In the genomic region with DNA sequence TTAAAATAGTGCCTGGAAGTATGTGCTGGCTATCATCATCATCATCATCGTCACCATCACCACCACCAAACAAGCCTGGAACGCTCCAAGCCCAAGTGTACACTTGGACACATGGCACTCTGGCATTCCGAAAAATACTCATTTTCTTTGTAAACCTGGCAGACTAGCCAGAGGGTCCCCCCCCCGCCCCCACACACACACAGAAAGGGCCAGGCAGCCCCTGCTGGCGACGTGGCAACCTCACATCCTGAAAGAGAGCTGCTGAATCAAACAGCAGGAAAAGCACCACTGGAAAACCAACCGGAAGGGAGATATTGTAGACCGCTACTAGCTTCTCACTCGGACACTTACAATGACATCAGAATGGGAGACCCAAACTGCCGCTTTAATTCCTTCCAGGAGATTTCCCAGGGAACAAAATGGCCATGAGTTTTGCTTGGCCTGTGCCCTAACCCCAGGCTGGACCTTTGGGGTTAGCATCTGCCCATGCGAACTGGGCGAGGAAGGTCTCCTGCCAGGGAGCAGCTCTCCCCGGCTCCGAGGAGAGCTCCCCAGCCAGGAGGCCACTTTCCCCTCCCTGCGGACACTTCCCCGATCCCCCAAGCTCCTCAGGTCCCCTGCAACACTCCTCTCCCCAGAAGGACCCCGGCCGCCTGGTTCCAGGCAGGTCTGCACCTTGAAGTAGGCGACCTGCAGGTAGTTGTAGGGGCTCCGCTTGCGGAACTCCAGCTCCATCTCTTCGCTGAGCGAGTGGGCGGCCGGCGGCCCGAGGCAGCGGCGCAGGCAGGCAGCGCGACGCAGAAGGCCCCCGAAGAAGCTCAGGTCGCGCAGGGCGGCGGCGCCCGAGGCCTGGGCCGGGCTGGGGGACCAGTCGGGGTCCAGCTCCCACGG, we compare ENCODE assay signal across 1 cellular context.
TF ChIP-seq lines count a peak whose summit lies in the region.

No MANE protein-coding gene starts in this region.

TF ChIP-seq in K562, 482 proteins besides CTCF, POLR2A, EP300 and RAD21 (continued from another document and continues in another):
- TF ChIP-seq, protein P1, sequence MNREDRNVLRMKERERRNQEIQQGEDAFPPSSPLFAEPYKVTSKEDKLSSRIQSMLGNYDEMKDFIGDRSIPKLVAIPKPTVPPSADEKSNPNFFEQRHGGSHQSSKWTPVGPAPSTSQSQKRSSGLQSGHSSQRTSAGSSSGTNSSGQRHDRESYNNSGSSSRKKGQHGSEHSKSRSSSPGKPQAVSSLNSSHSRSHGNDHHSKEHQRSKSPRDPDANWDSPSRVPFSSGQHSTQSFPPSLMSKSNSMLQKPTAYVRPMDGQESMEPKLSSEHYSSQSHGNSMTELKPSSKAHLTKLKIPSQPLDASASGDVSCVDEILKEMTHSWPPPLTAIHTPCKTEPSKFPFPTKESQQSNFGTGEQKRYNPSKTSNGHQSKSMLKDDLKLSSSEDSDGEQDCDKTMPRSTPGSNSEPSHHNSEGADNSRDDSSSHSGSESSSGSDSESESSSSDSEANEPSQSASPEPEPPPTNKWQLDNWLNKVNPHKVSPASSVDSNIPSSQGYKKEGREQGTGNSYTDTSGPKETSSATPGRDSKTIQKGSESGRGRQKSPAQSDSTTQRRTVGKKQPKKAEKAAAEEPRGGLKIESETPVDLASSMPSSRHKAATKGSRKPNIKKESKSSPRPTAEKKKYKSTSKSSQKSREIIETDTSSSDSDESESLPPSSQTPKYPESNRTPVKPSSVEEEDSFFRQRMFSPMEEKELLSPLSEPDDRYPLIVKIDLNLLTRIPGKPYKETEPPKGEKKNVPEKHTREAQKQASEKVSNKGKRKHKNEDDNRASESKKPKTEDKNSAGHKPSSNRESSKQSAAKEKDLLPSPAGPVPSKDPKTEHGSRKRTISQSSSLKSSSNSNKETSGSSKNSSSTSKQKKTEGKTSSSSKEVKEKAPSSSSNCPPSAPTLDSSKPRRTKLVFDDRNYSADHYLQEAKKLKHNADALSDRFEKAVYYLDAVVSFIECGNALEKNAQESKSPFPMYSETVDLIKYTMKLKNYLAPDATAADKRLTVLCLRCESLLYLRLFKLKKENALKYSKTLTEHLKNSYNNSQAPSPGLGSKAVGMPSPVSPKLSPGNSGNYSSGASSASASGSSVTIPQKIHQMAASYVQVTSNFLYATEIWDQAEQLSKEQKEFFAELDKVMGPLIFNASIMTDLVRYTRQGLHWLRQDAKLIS (CRISPR knock-in tag; IDR thresholded peaks at IDR 0.05), result no peak
- TF ChIP-seq, protein P2, sequence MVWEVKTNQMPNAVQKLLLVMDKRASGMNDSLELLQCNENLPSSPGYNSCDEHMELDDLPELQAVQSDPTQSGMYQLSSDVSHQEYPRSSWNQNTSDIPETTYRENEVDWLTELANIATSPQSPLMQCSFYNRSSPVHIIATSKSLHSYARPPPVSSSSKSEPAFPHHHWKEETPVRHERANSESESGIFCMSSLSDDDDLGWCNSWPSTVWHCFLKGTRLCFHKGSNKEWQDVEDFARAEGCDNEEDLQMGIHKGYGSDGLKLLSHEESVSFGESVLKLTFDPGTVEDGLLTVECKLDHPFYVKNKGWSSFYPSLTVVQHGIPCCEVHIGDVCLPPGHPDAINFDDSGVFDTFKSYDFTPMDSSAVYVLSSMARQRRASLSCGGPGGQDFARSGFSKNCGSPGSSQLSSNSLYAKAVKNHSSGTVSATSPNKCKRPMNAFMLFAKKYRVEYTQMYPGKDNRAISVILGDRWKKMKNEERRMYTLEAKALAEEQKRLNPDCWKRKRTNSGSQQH (CRISPR knock-in tag; IDR thresholded peaks at IDR 0.05), result no peak
- TF ChIP-seq, protein P3, sequence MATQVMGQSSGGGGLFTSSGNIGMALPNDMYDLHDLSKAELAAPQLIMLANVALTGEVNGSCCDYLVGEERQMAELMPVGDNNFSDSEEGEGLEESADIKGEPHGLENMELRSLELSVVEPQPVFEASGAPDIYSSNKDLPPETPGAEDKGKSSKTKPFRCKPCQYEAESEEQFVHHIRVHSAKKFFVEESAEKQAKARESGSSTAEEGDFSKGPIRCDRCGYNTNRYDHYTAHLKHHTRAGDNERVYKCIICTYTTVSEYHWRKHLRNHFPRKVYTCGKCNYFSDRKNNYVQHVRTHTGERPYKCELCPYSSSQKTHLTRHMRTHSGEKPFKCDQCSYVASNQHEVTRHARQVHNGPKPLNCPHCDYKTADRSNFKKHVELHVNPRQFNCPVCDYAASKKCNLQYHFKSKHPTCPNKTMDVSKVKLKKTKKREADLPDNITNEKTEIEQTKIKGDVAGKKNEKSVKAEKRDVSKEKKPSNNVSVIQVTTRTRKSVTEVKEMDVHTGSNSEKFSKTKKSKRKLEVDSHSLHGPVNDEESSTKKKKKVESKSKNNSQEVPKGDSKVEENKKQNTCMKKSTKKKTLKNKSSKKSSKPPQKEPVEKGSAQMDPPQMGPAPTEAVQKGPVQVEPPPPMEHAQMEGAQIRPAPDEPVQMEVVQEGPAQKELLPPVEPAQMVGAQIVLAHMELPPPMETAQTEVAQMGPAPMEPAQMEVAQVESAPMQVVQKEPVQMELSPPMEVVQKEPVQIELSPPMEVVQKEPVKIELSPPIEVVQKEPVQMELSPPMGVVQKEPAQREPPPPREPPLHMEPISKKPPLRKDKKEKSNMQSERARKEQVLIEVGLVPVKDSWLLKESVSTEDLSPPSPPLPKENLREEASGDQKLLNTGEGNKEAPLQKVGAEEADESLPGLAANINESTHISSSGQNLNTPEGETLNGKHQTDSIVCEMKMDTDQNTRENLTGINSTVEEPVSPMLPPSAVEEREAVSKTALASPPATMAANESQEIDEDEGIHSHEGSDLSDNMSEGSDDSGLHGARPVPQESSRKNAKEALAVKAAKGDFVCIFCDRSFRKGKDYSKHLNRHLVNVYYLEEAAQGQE (CRISPR knock-in tag; IDR thresholded peaks at IDR 0.05; ENCODE audit: low read depth), result no peak
- TF ChIP-seq CHD1 (IDR thresholded peaks at IDR 0.05; ENCODE audit: low read length) (peak; percentile 67), TEAD1 (CRISPR knock-in tag; IDR thresholded peaks at IDR 0.05) (no peak), EHMT2 (IDR thresholded peaks at IDR 0.05) (no peak), STAT5B (CRISPR knock-in tag; IDR thresholded peaks at IDR 0.05) (no peak), EZH2 (IDR thresholded peaks at IDR 0.05; ENCODE audit: borderline replicate concordance, low read depth, low read length) (no peak), FOXP1 (CRISPR knock-in tag; IDR thresholded peaks at IDR 0.05) (no peak), KDM1A (IDR thresholded peaks at IDR 0.05) (0 out of 4 replicates have a peak, but pooled peaks of 1 of the 2 experiments have one; percentile 16), GABPA (tag; conservative IDR thresholded peaks at IDR 0.05; ENCODE audit: low read depth) (peak; percentile 61), MTF1 (CRISPR knock-in tag; IDR thresholded peaks at IDR 0.05; ENCODE audit: borderline replicate concordance) (no peak), NR3C1 (CRISPR knock-in tag; IDR thresholded peaks at IDR 0.05) (peak; percentile 86), BRCA1 (IDR thresholded peaks at IDR 0.05) (no peak), BRCA1 (CRISPR knock-in tag; IDR thresholded peaks at IDR 0.05) (no peak)
- TF ChIP-seq, protein P4, sequence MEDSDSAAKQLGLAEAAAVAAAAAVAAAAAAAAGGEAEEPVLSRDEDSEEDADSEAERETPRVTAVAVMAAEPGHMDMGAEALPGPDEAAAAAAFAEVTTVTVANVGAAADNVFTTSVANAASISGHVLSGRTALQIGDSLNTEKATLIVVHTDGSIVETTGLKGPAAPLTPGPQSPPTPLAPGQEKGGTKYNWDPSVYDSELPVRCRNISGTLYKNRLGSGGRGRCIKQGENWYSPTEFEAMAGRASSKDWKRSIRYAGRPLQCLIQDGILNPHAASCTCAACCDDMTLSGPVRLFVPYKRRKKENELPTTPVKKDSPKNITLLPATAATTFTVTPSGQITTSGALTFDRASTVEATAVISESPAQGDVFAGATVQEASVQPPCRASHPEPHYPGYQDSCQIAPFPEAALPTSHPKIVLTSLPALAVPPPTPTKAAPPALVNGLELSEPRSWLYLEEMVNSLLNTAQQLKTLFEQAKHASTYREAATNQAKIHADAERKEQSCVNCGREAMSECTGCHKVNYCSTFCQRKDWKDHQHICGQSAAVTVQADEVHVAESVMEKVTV (CRISPR knock-in tag; IDR thresholded peaks at IDR 0.05), result no peak
- TF ChIP-seq, protein P5, sequence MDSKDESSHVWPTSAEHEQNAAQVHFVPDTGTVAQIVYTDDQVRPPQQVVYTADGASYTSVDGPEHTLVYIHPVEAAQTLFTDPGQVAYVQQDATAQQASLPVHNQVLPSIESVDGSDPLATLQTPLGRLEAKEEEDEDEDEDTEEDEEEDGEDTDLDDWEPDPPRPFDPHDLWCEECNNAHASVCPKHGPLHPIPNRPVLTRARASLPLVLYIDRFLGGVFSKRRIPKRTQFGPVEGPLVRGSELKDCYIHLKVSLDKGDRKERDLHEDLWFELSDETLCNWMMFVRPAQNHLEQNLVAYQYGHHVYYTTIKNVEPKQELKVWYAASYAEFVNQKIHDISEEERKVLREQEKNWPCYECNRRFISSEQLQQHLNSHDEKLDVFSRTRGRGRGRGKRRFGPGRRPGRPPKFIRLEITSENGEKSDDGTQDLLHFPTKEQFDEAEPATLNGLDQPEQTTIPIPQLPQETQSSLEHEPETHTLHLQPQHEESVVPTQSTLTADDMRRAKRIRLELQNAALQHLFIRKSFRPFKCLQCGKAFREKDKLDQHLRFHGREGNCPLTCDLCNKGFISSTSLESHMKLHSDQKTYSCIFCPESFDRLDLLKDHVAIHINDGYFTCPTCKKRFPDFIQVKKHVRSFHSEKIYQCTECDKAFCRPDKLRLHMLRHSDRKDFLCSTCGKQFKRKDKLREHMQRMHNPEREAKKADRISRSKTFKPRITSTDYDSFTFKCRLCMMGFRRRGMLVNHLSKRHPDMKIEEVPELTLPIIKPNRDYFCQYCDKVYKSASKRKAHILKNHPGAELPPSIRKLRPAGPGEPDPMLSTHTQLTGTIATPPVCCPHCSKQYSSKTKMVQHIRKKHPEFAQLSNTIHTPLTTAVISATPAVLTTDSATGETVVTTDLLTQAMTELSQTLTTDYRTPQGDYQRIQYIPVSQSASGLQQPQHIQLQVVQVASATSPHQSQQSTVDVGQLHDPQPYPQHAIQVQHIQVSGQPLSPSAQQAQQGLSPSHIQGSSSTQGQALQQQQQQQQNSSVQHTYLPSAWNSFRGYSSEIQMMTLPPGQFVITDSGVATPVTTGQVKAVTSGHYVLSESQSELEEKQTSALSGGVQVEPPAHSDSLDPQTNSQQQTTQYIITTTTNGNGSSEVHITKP (IDR thresholded peaks at IDR 0.05; ENCODE audit: partially characterized antibody), result no peak
- TF ChIP-seq, protein P6, sequence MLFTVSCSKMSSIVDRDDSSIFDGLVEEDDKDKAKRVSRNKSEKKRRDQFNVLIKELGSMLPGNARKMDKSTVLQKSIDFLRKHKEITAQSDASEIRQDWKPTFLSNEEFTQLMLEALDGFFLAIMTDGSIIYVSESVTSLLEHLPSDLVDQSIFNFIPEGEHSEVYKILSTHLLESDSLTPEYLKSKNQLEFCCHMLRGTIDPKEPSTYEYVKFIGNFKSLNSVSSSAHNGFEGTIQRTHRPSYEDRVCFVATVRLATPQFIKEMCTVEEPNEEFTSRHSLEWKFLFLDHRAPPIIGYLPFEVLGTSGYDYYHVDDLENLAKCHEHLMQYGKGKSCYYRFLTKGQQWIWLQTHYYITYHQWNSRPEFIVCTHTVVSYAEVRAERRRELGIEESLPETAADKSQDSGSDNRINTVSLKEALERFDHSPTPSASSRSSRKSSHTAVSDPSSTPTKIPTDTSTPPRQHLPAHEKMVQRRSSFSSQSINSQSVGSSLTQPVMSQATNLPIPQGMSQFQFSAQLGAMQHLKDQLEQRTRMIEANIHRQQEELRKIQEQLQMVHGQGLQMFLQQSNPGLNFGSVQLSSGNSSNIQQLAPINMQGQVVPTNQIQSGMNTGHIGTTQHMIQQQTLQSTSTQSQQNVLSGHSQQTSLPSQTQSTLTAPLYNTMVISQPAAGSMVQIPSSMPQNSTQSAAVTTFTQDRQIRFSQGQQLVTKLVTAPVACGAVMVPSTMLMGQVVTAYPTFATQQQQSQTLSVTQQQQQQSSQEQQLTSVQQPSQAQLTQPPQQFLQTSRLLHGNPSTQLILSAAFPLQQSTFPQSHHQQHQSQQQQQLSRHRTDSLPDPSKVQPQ (CRISPR knock-in tag; IDR thresholded peaks at IDR 0.05; ENCODE audit: borderline replicate concordance), result no peak
- TF ChIP-seq, protein P7, sequence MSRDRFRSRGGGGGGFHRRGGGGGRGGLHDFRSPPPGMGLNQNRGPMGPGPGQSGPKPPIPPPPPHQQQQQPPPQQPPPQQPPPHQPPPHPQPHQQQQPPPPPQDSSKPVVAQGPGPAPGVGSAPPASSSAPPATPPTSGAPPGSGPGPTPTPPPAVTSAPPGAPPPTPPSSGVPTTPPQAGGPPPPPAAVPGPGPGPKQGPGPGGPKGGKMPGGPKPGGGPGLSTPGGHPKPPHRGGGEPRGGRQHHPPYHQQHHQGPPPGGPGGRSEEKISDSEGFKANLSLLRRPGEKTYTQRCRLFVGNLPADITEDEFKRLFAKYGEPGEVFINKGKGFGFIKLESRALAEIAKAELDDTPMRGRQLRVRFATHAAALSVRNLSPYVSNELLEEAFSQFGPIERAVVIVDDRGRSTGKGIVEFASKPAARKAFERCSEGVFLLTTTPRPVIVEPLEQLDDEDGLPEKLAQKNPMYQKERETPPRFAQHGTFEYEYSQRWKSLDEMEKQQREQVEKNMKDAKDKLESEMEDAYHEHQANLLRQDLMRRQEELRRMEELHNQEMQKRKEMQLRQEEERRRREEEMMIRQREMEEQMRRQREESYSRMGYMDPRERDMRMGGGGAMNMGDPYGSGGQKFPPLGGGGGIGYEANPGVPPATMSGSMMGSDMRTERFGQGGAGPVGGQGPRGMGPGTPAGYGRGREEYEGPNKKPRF (IDR thresholded peaks at IDR 0.05; ENCODE audit: low read depth, low read length), result no peak
